Comparison of ENCODE assay signal across 1 cellular context in the genomic region with DNA sequence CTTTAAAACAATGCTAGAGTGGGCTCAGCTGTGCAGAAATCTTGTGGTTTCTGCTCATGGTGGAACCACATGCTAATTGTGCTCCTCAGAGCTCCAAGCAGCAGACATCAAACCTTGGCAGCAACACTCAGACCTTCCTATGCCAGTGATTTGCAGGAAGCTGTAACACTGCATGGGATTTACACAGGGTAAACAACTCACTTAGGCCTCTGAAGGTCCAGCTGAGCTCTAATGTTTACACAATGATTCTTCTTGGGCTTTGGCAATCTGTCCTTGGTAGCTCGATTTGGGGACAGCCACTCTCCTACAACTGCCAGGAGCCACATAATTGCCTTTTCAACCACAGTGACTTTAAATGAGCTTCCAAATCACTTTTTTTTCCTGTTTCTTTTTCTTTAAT.
TF ChIP-seq lines count a peak whose summit lies in the region.

No MANE protein-coding gene starts in this region.

TF ChIP-seq in HepG2, 621 proteins besides CTCF, POLR2A, EP300 and RAD21 (continued from another document):
- TF ChIP-seq, protein P1, sequence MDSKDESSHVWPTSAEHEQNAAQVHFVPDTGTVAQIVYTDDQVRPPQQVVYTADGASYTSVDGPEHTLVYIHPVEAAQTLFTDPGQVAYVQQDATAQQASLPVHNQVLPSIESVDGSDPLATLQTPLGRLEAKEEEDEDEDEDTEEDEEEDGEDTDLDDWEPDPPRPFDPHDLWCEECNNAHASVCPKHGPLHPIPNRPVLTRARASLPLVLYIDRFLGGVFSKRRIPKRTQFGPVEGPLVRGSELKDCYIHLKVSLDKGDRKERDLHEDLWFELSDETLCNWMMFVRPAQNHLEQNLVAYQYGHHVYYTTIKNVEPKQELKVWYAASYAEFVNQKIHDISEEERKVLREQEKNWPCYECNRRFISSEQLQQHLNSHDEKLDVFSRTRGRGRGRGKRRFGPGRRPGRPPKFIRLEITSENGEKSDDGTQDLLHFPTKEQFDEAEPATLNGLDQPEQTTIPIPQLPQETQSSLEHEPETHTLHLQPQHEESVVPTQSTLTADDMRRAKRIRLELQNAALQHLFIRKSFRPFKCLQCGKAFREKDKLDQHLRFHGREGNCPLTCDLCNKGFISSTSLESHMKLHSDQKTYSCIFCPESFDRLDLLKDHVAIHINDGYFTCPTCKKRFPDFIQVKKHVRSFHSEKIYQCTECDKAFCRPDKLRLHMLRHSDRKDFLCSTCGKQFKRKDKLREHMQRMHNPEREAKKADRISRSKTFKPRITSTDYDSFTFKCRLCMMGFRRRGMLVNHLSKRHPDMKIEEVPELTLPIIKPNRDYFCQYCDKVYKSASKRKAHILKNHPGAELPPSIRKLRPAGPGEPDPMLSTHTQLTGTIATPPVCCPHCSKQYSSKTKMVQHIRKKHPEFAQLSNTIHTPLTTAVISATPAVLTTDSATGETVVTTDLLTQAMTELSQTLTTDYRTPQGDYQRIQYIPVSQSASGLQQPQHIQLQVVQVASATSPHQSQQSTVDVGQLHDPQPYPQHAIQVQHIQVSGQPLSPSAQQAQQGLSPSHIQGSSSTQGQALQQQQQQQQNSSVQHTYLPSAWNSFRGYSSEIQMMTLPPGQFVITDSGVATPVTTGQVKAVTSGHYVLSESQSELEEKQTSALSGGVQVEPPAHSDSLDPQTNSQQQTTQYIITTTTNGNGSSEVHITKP (CRISPR knock-in tag; IDR thresholded peaks at IDR 0.05; ENCODE audit: low read depth): no peak
- TF ChIP-seq, protein P2, sequence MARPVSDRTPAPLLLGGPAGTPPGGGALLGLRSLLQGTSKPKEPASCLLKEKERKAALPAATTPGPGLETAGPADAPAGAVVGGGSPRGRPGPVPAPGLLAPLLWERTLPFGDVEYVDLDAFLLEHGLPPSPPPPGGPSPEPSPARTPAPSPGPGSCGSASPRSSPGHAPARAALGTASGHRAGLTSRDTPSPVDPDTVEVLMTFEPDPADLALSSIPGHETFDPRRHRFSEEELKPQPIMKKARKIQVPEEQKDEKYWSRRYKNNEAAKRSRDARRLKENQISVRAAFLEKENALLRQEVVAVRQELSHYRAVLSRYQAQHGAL (CRISPR knock-in tag; IDR thresholded peaks at IDR 0.05; ENCODE audit: not compliant biosample characterization): no peak
- TF ChIP-seq ZKSCAN1 (IDR thresholded peaks at IDR 0.05; ENCODE audit: low read length) (no peak), BCL6 (CRISPR knock-in tag; IDR thresholded peaks at IDR 0.05) (peak; percentile 63), ZBTB20 (CRISPR knock-in tag; IDR thresholded peaks at IDR 0.05; ENCODE audit: borderline replicate concordance, low read depth) (no peak), ISX (CRISPR knock-in tag; conservative IDR thresholded peaks at IDR 0.05) (no peak), ZNF598 (CRISPR knock-in tag; IDR thresholded peaks at IDR 0.05; ENCODE audit: borderline replicate concordance) (no peak), JUN (CRISPR knock-in tag; IDR thresholded peaks at IDR 0.05) (no peak), ZNF572 (CRISPR knock-in tag; IDR thresholded peaks at IDR 0.05) (no peak)
- TF ChIP-seq, protein P3, sequence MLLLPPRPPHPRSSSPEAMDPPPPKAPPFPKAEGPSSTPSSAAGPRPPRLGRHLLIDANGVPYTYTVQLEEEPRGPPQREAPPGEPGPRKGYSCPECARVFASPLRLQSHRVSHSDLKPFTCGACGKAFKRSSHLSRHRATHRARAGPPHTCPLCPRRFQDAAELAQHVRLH (CRISPR knock-in tag; IDR thresholded peaks at IDR 0.05; ENCODE audit: borderline replicate concordance, low read depth): peak; percentile 37; the same call in 1 of the 2 replicates
- TF ChIP-seq, protein P4, sequence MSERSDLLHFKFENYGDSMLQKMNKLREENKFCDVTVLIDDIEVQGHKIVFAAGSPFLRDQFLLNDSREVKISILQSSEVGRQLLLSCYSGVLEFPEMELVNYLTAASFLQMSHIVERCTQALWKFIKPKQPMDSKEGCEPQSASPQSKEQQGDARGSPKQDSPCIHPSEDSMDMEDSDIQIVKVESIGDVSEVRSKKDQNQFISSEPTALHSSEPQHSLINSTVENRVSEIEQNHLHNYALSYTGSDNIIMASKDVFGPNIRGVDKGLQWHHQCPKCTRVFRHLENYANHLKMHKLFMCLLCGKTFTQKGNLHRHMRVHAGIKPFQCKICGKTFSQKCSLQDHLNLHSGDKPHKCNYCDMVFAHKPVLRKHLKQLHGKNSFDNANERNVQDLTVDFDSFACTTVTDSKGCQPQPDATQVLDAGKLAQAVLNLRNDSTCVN (CRISPR knock-in tag; IDR thresholded peaks at IDR 0.05; ENCODE audit: borderline replicate concordance): no peak
- TF ChIP-seq, protein P5, sequence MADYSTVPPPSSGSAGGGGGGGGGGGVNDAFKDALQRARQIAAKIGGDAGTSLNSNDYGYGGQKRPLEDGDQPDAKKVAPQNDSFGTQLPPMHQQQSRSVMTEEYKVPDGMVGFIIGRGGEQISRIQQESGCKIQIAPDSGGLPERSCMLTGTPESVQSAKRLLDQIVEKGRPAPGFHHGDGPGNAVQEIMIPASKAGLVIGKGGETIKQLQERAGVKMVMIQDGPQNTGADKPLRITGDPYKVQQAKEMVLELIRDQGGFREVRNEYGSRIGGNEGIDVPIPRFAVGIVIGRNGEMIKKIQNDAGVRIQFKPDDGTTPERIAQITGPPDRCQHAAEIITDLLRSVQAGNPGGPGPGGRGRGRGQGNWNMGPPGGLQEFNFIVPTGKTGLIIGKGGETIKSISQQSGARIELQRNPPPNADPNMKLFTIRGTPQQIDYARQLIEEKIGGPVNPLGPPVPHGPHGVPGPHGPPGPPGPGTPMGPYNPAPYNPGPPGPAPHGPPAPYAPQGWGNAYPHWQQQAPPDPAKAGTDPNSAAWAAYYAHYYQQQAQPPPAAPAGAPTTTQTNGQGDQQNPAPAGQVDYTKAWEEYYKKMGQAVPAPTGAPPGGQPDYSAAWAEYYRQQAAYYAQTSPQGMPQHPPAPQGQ (CRISPR knock-in tag; IDR thresholded peaks at IDR 0.05; ENCODE audit: borderline replicate concordance): no peak
